Comparison of ENCODE assay signal across 1 cellular context in the genomic region with DNA sequence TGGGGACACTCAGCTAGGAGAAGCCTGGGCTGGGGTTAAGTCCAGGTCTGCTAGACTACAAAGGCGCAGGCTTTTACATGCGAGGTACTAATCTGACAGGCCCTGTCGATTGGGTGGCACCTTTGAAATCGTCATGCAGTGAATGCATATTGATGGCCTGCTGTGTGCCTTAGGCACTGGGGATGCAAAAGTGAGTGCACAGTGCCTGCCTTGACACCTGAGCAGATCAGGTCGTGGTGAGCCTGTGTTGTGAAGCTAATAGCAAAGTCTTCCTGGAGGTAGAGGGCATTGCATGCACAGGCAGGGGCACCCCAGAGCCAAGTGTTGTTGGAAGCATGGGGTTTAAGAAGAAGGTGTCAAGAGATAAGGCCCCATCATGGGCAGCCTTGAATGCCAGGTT.
TF ChIP-seq lines count a peak whose summit lies in the region.

No MANE protein-coding gene starts in this region.

TF ChIP-seq in GM12878, 131 proteins besides CTCF, POLR2A, EP300 and RAD21:
- TF ChIP-seq ZSCAN29 (IDR thresholded peaks at IDR 0.05) (no peak), POLR2AphosphoS2 (IDR thresholded peaks at IDR 0.05; ENCODE audit: low read depth, low read length) (no peak), ZZZ3 (IDR thresholded peaks at IDR 0.05; ENCODE audit: control insufficient read depth, insufficient read length, low read depth) (no peak), SIX5 (IDR thresholded peaks at IDR 0.05; ENCODE audit: low read depth, low read length, severe bottlenecking) (no peak), TCF3 (IDR thresholded peaks at IDR 0.05; ENCODE audit: borderline replicate concordance, insufficient read depth, low read depth, low read length) (no peak), ASH2L (IDR thresholded peaks at IDR 0.05; ENCODE audit: borderline replicate concordance, low read depth) (no peak), E4F1 (IDR thresholded peaks at IDR 0.05; ENCODE audit: borderline replicate concordance, partially characterized antibody) (no peak), LARP7 (IDR thresholded peaks at IDR 0.05) (no peak), SIN3A (IDR thresholded peaks at IDR 0.05; ENCODE audit: low read depth, low read length) (no peak), NR2C1 (IDR thresholded peaks at IDR 0.05) (no peak), MTA3 (IDR thresholded peaks at IDR 0.05; ENCODE audit: borderline replicate concordance, low read length) (no peak), BRCA1 (IDR thresholded peaks at IDR 0.05; ENCODE audit: low read depth, low read length) (no peak)
